In the genomic region with DNA sequence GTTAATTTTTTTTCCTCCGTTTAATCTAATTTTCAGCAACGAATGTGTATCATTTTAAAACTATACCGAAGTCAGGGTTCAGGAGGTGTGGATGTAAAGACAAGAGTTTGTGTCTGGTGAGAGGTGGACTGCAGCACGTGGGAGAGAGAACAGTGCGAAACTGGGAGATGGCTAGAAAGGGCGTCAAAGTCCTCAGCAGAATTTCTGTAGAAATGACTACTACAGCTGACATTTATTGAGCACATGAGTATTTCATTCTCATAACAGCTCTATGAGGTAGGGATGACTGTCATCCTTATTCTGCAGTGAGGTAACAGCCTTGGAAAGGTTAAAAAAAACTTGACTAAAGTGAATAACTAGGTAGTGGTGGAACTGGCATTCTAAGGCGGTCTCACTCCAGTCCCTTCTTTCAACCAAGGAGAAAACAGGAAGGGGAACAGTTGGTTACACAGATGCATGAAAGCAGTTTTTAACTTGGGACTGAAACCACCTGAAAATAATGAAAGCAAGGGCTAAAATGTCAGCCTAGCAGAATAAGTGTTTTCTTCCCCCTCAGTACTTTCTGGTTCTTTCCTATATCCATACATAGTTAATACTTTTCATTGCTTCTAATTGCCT, we compare ENCODE assay signal across 8 cellular contexts. TPM values are rescaled to one million over a fixed set of nuclear protein-coding genes. Genes with fewer than 3 reads are reported as not detected.
DNase-seq lines count a peak whose midpoint lies in the region; ATAC-seq and TF ChIP-seq lines count a peak whose summit lies in the region.

No MANE protein-coding gene starts in this region.

- H3K27me3 Mint-ChIP-seq in glutamatergic neuron (ENCODE audit: unreplicated experiment), result peaks cover 3% of the 10 kb centered on the region

- H3K27me3 ChIP-seq in cardiac muscle cell (no peaks in the 10 kb centered on the region), spleen (replicated peaks in 1 of 7) (no peaks in the 10 kb centered on the region)

- H3K27ac Mint-ChIP-seq in glutamatergic neuron (ENCODE audit: unreplicated experiment), result peak overlapping the region; percentile 90

- intact Hi-C loops in Right ventricle myocardium inferior (cut with DNase I), result no loop called here
- intact Hi-C loops in spleen (cut with DNase I; ENCODE audit: low total_unique reads), result no loop called here

- TF ChIP-seq CTCF in cardiac muscle cell (IDR thresholded peaks at IDR 0.05; ENCODE audit: low read depth, low read length) (no peak), glutamatergic neuron (IDR thresholded peaks at IDR 0.05; ENCODE audit: partially characterized antibody, unreplicated experiment) (no peak), spleen (IDR thresholded peaks at IDR 0.05 in 8 of 11, conservative IDR thresholded peaks at IDR 0.05 in 3 of 11) (no peak)

- H3K4me1 Mint-ChIP-seq in glutamatergic neuron (ENCODE audit: low read depth, unreplicated experiment), result peaks cover 6% of the 10 kb centered on the region

- peaks cover 3% of the 10 kb centered on the region for H3K9me3 Mint-ChIP-seq in glutamatergic neuron (ENCODE audit: unreplicated experiment)

- H3K36me3 ChIP-seq in cardiac muscle cell (no peaks in the 10 kb centered on the region), spleen (no peaks in the 10 kb centered on the region)

- peak overlapping the region; percentile 88 for H3K4me3 Mint-ChIP-seq in glutamatergic neuron (ENCODE audit: unreplicated experiment)

- peak; percentile 16 to 34 for DNase-seq in cardiac muscle cell (ENCODE audit: low read depth in 1 of 2, low spot score in 1 of 2)
- no peak for DNase-seq in Right ventricle myocardium inferior (ENCODE audit: missing footprints)
- no peak for DNase-seq in Jurkat, Clone E6-1 (ENCODE audit: low read depth, low spot score)
- DNase-seq in activated T-cell treated with anti-CD3 and anti-CD28 coated beads for 48 hours (ENCODE audit: low read depth), result peak; percentile 41
- DNase-seq in glutamatergic neuron, result no peak
- DNase-seq in spleen, result no peak
- DNase-seq in NCI-H1048 (lab: John Stamatoyannopoulos, UW), result no peak
- no peak for DNase-seq in NCI-H510A (lab: John Stamatoyannopoulos, UW)

- H3K4me3 ChIP-seq in cardiac muscle cell, result peak overlapping the region; percentile 60
- peak overlapping the region; percentile 82 for H3K4me3 ChIP-seq in Jurkat, Clone E6-1 (ENCODE audit: low read length)
- peak overlapping the region in 7 of 8 donors; percentile 72 to 94 (median 86) for H3K4me3 ChIP-seq in spleen

- TF ChIP-seq POLR2A in spleen (IDR thresholded peaks at IDR 0.05), result no peak

- H3K9me3 ChIP-seq in cardiac muscle cell (ENCODE audit: low read depth), result no peaks in the 10 kb centered on the region
- no peaks in the 10 kb centered on the region for H3K9me3 ChIP-seq in spleen

- H3K27ac ChIP-seq in cardiac muscle cell (peak overlapping the region; percentile 96), spleen (peak overlapping the region in 7 of 8 donors; percentile 86 to 97 (median 92))

- H3K4me1 ChIP-seq in cardiac muscle cell (ENCODE audit: low read depth) (peaks cover 25% of the 10 kb centered on the region), spleen (peaks cover 2 to 24% (median 14%) of the 10 kb centered on the region in 6 donors)

- no peaks in the 10 kb centered on the region for H3K36me3 Mint-ChIP-seq in glutamatergic neuron (ENCODE audit: unreplicated experiment)

- WGBS in spleen, 5 donors, result 9 to 15% (median 9%) methylated on average over 7 of the region's 7 CpGs

- ATAC-seq in Right ventricle myocardium inferior, result no peak

RNA-seq across cellular contexts. Expression of a gene that starts 0.6 kb away (rescaled TPM):
- total RNA-seq in cardiac muscle cell, result 10.7 and 13.0 TPM in 2 replicates
- 26.8 and 31.7 TPM in 2 replicates for polyA plus RNA-seq in cardiac muscle cell
- total RNA-seq in Right ventricle myocardium inferior, result 29.0 TPM
- polyA plus RNA-seq in Jurkat, Clone E6-1 (2012; ENCODE audit: insufficient read depth, insufficient read length), result 11.4 TPM
- total RNA-seq in glutamatergic neuron (ENCODE audit: unreplicated experiment), result 13.8 TPM
- 10 to 100 TPM in 3 of 7 donors, 1 to 10 TPM in 4; 5.0 to 14.1 (median 9.7) TPM for total RNA-seq in spleen
- 1 to 10 TPM; 5.1 to 9.1 (median 8.5) TPM for polyA plus RNA-seq in spleen

Comparison
In these comparisons a context has a peak if more than half of its experiments do, and no peak if none do; other contexts are left out.
1. DNase-seq: peak in cardiac muscle cell (2 of 2) and activated T-cell treated with anti-CD3 and anti-CD28 coated beads for 48 hours (single experiment); none in Right ventricle myocardium inferior (single experiment), Jurkat, Clone E6-1 (single experiment), glutamatergic neuron (single experiment), spleen (single experiment), NCI-H1048 (single experiment) and NCI-H510A (single experiment).
2. Peak in every context shown above with its lines, with median percentiles within 50 percentile points of each other: H3K4me3 ChIP-seq.